In the genomic region with DNA sequence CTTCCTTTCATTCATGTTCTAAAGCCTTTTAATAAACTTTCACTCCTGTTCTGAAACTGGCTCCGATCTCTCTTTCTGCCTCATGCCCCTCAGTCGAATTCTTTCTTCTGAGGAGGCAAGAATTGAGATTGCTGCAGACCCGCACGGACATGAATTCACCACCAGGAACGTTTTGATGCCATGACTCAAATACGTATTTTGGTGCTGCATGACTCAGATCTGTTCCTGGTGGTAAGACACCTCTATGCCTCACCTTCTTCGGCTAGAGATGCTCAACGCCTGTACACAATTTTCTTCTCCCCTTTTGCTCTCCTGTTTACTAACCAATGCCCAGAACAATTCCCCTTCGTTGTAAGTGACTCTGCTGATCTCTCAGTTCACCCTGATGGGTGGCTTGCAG, we compare ENCODE assay signal across 31 cellular contexts. TPM values are rescaled to one million over a fixed set of nuclear protein-coding genes. Genes with fewer than 3 reads are reported as not detected.
DNase-seq lines count a peak whose midpoint lies in the region; ATAC-seq and TF ChIP-seq lines count a peak whose summit lies in the region.
"Had no signal": no experiment of that assay in that cellular context is flagged by ENCODE, and none has a peak within 500 bp of the region (broad histone marks: within the 10 kb centered on the region; RNA-seq: fewer than 3 reads in every experiment).

No MANE protein-coding gene starts in this region.

- no peak overlapping the region for H3K4me3 Mint-ChIP-seq in activated T-cell treated with anti-CD3 and anti-CD28 coated beads, Interleukin-2, amount 50 U/mL, for 4 hours
- peak overlapping the region; percentile 2 for H3K4me3 Mint-ChIP-seq in T-helper 17 cell
- no peak overlapping the region for H3K4me3 Mint-ChIP-seq in CD8-positive, alpha-beta memory T cell
- H3K4me3 Mint-ChIP-seq: activated CD4-positive, alpha-beta T cell treated with anti-CD3 and anti-CD28 coated beads, Interleukin-2, amount 10 ng/mL, durations not matched to agents 7 days and 5 days; CD4-positive, alpha-beta T cell; central memory CD8-positive, alpha-beta T cell; WTC11 had no signal

- CTCF ChIA-PET in CD8-positive, alpha-beta memory T cell (lab: Charles Lee): no interaction called here

- H3K9me3 ChIP-seq in T-helper 17 cell (ENCODE audit: control insufficient read depth, low read length, poor library complexity, severe bottlenecking) (no peaks in the 10 kb centered on the region), vagina (no peaks in the 10 kb centered on the region)
- H3K9me3 ChIP-seq in CD8-positive, alpha-beta memory T cell (ENCODE audit: low read length): no peaks in the 10 kb centered on the region
- H3K9me3 ChIP-seq: A549, esophagus muscularis mucosa, heart left ventricle, left ventricle myocardium inferior, upper lobe of right lung had no signal

- ATAC-seq in activated T-cell treated with anti-CD3 and anti-CD28 coated beads, Interleukin-2, amount 50 U/mL, for 4 hours: peak; percentile 43 to 76
- ATAC-seq in GM19351 (IDR thresholded peaks at IDR 0.05; ENCODE audit: unreplicated experiment) (peak; percentile 74), T-helper 17 cell (no peak), foreskin keratinocyte (peak; percentile 95), HG03039 (IDR thresholded peaks at IDR 0.05; ENCODE audit: unreplicated experiment) (no peak)
- ATAC-seq: A549, heart left ventricle, upper lobe of right lung, WTC11 had no signal

- no peak for TF ChIP-seq POLR2A in vagina (IDR thresholded peaks at IDR 0.05)

- no peaks in the 10 kb centered on the region for H3K36me3 ChIP-seq in CD8-positive, alpha-beta memory T cell (ENCODE audit: insufficient read depth, low read length)
- H3K36me3 ChIP-seq in vagina: no peaks in the 10 kb centered on the region
- H3K36me3 ChIP-seq: esophagus muscularis mucosa, heart left ventricle, left ventricle myocardium inferior, SJSA1, upper lobe of right lung had no signal

- no peak overlapping the region for H3K27ac Mint-ChIP-seq in T-helper 17 cell
- H3K27ac Mint-ChIP-seq in CD8-positive, alpha-beta memory T cell: peak overlapping the region in 1 of 8 donors; percentile 66
- H3K27ac Mint-ChIP-seq: activated CD4-positive, alpha-beta T cell treated with anti-CD3 and anti-CD28 coated beads, Interleukin-2, amount 10 ng/mL, durations not matched to agents 7 days and 5 days; CD4-positive, alpha-beta T cell; WTC11 had no signal

- H3K27me3 Mint-ChIP-seq in activated T-cell treated with anti-CD3 and anti-CD28 coated beads, Interleukin-2, amount 50 U/mL, for 4 hours (ENCODE audit: low read depth): peaks cover 10% of the 10 kb centered on the region
- H3K27me3 Mint-ChIP-seq in T-helper 17 cell: peaks cover 11% of the 10 kb centered on the region
- peaks cover 10 to 13% of the 10 kb centered on the region in 2 donors for H3K27me3 Mint-ChIP-seq in CD8-positive, alpha-beta memory T cell

- H3K27me3 ChIP-seq in foreskin keratinocyte (no peaks in the 10 kb centered on the region), vagina (no peaks in the 10 kb centered on the region)
- H3K27me3 ChIP-seq in CD8-positive, alpha-beta memory T cell (ENCODE audit: insufficient read depth, low read length, poor library complexity, severe bottlenecking): no peaks in the 10 kb centered on the region
- H3K27me3 ChIP-seq: SJSA1, upper lobe of right lung had no signal

- no peaks in the 10 kb centered on the region for H3K4me1 Mint-ChIP-seq in activated T-cell treated with anti-CD3 and anti-CD28 coated beads, Interleukin-2, amount 50 U/mL, for 4 hours (ENCODE audit: low read depth)
- H3K4me1 Mint-ChIP-seq in T-helper 17 cell: no peaks in the 10 kb centered on the region
- no peaks in the 10 kb centered on the region for H3K4me1 Mint-ChIP-seq in CD8-positive, alpha-beta memory T cell
- H3K4me1 Mint-ChIP-seq: activated CD4-positive, alpha-beta T cell treated with anti-CD3 and anti-CD28 coated beads, Interleukin-2, amount 10 ng/mL, durations not matched to agents 7 days and 5 days; central memory CD8-positive, alpha-beta T cell; WTC11 had no signal

- no peak overlapping the region for H3K4me3 ChIP-seq in CD8-positive, alpha-beta memory T cell (ENCODE audit: low read length)
- H3K4me3 ChIP-seq in vagina: no peak overlapping the region
- H3K4me3 ChIP-seq: A549, esophagus muscularis mucosa, heart left ventricle, left ventricle myocardium inferior, SJSA1, upper lobe of right lung had no signal

- H3K27ac ChIP-seq in foreskin keratinocyte (no peak overlapping the region), vagina (no peak overlapping the region)
- H3K27ac ChIP-seq in CD8-positive, alpha-beta memory T cell (ENCODE audit: low read depth, low read length): no peak overlapping the region
- H3K27ac ChIP-seq: A549, esophagus muscularis mucosa, heart left ventricle, KMS-11, left ventricle myocardium inferior, SJSA1, upper lobe of right lung had no signal

- TF ChIP-seq CTCF in foreskin keratinocyte (conservative IDR thresholded peaks at IDR 0.05) (peak; percentile 40), vagina (IDR thresholded peaks at IDR 0.05) (no peak)

- peaks cover 4% of the 10 kb centered on the region for H3K4me1 ChIP-seq in foreskin keratinocyte
- H3K4me1 ChIP-seq in CD8-positive, alpha-beta memory T cell (ENCODE audit: insufficient read depth, low read length): no peaks in the 10 kb centered on the region
- no peaks in the 10 kb centered on the region for H3K4me1 ChIP-seq in vagina
- H3K4me1 ChIP-seq: A549, esophagus muscularis mucosa, heart left ventricle, left ventricle myocardium inferior, SJSA1, upper lobe of right lung had no signal

- H3K36me3 Mint-ChIP-seq in activated T-cell treated with anti-CD3 and anti-CD28 coated beads, Interleukin-2, amount 50 U/mL, for 4 hours (ENCODE audit: insufficient read depth): no peaks in the 10 kb centered on the region
- H3K36me3 Mint-ChIP-seq in T-helper 17 cell (ENCODE audit: low read depth): peaks cover 2% of the 10 kb centered on the region
- H3K36me3 Mint-ChIP-seq in CD8-positive, alpha-beta memory T cell: no peaks in the 10 kb centered on the region
- H3K36me3 Mint-ChIP-seq: WTC11 had no signal

- intact Hi-C loops in vagina (cut with DNase I): no loop called here

- no peak for DNase-seq in activated T-cell treated with anti-CD3 and anti-CD28 coated beads, Interleukin-2, amount 50 U/mL, for 4 hours
- no peak for DNase-seq in activated T-cell treated with anti-CD3 and anti-CD28 coated beads for 4 hours
- no peak for DNase-seq in T-helper 17 cell
- peak; percentile 86 to 93 for DNase-seq in foreskin keratinocyte
- no peak for DNase-seq in CD8-positive, alpha-beta memory T cell
- no peak for DNase-seq in vagina (ENCODE audit: extremely low spot score in 2 of 2)
- DNase-seq: activated CD4-positive, alpha-beta T cell treated with anti-CD3 and anti-CD28 coated beads, Interleukin-2, amount 10 ng/mL, durations not matched to agents 7 days and 5 days; activated CD8-positive, alpha-beta memory T cell treated with anti-CD3 and anti-CD28 coated beads, Interleukin-2, amount 50 U/mL, for 4 hours; activated gamma-delta T cell treated with Interleukin-2 at 50 U/mL for 16 hours; CD4-positive, alpha-beta T cell; foreskin fibroblast; H7; heart left ventricle; islet precursor cell; left ventricle myocardium inferior; mesendoderm; NCI-H1436; NCI-H2081; NCI-H226; NCI-H69; stimulated activated CD4-positive, alpha-beta T cell treated with anti-CD3 and anti-CD28 coated beads, Interleukin-4, amount 100 ng/mL, for 1 hour; T1000; upper lobe of right lung had no signal

- H3K9me3 Mint-ChIP-seq in activated T-cell treated with anti-CD3 and anti-CD28 coated beads, Interleukin-2, amount 50 U/mL, for 4 hours: no peaks in the 10 kb centered on the region
- no peaks in the 10 kb centered on the region for H3K9me3 Mint-ChIP-seq in CD8-positive, alpha-beta memory T cell
- H3K9me3 Mint-ChIP-seq: activated CD4-positive, alpha-beta T cell treated with anti-CD3 and anti-CD28 coated beads, Interleukin-2, amount 10 ng/mL, durations not matched to agents 7 days and 5 days; CD4-positive, alpha-beta T cell; central memory CD8-positive, alpha-beta T cell; WTC11 had no signal

- POLR2A ChIA-PET in CD8-positive, alpha-beta memory T cell (lab: Charles Lee): no interaction called here

RNA-seq across cellular contexts. Expression of gene RIMBP2, which starts 52.0 kb away (rescaled TPM):
- not detected for total RNA-seq in activated T-cell treated with anti-CD3 and anti-CD28 coated beads, Interleukin-2, amount 50 U/mL, for 4 hours
- not detected for total RNA-seq in T-helper 17 cell
- 0.03 and 0.04 TPM in 2 replicates for total RNA-seq in foreskin keratinocyte
- not detected in 2 replicates for polyA plus RNA-seq in foreskin keratinocyte
- total RNA-seq in CD8-positive, alpha-beta memory T cell: not detected
- not detected for polyA plus RNA-seq in CD8-positive, alpha-beta memory T cell
- total RNA-seq in vagina: 0.25 TPM
- total RNA-seq: activated CD4-positive, alpha-beta T cell treated with anti-CD3 and anti-CD28 coated beads, Interleukin-2, amount 10 ng/mL, durations not matched to agents 7 days and 5 days; CD4-positive, alpha-beta T cell; left ventricle myocardium inferior had no signal
- polyA plus RNA-seq: A549, heart left ventricle had no signal

Comparison
In these comparisons a context has a peak if more than half of its experiments do, and no peak if none do; other contexts are left out.
1. ATAC-seq: peak in activated T-cell treated with anti-CD3 and anti-CD28 coated beads, Interleukin-2, amount 50 U/mL, for 4 hours (2 of 2), GM19351 (single experiment) and foreskin keratinocyte (single experiment); none in T-helper 17 cell (single experiment) and HG03039 (single experiment).
2. DNase-seq: peak in foreskin keratinocyte (2 of 2); none in activated T-cell treated with anti-CD3 and anti-CD28 coated beads, Interleukin-2, amount 50 U/mL, for 4 hours (single experiment), activated T-cell treated with anti-CD3 and anti-CD28 coated beads for 4 hours (single experiment), T-helper 17 cell (0 of 3), CD8-positive, alpha-beta memory T cell (0 of 5) and vagina (0 of 2).